In the genomic region with DNA sequence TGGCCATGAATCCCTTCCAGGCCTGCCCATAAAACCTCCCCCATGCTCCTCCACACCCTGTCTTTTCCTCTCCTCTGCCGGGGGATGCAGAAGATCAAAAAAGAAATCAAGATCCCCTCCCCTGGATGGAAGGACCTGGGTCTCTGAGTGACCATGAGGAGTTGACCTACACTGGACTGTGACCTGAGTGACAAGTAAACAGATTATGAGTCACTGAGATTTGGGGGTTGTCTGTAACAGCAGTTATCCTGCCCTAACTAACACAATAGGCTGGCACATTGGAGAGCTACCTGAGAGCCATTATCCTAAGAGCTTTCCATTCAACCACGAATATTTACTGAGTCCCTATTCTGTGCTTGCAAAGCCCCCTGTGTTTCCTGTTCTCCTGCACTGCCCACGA, we compare ENCODE assay signal across 18 cellular contexts. TPM values are rescaled to one million over a fixed set of nuclear protein-coding genes. Genes with fewer than 3 reads are reported as not detected.
"Had no signal": no experiment of that assay in that cellular context is flagged by ENCODE, and none has a peak within 500 bp of the region (broad histone marks: within the 10 kb centered on the region; RNA-seq: fewer than 3 reads in every experiment).

No MANE protein-coding gene starts in this region.

- DNase-seq: activated CD4-positive, alpha-beta T cell treated with anti-CD3 and anti-CD28 coated beads, Interleukin-2, amount 10 ng/mL, durations not matched to agents 7 days and 5 days; activated naive CD4-positive, alpha-beta T cell treated with Interleukin-2 at 50 U/mL for 16 hours; cerebellar nuclear complex; effector memory CD4-positive, alpha-beta T cell; foreskin melanocyte; head of caudate nucleus; immature natural killer cell; lower lobe of right lung; nephron progenitor cell; trophoblast cell had no signal

- H3K27ac ChIP-seq: ascending aorta, breast epithelium, epithelial cell of prostate, lower lobe of right lung, suprapubic skin had no signal

- H3K4me1 Mint-ChIP-seq: activated CD4-positive, alpha-beta T cell treated with anti-CD3 and anti-CD28 coated beads, Interleukin-2, amount 10 ng/mL, durations not matched to agents 7 days and 5 days; immature natural killer cell had no signal

- H3K4me1 ChIP-seq: ascending aorta, breast epithelium, lower lobe of right lung had no signal

- H3K9me3 Mint-ChIP-seq: activated CD4-positive, alpha-beta T cell treated with anti-CD3 and anti-CD28 coated beads, Interleukin-2, amount 10 ng/mL, durations not matched to agents 7 days and 5 days; activated T-helper 1 cell treated with anti-CD3 and anti-CD28 coated beads, Interleukin-12 subunit alpha, Interleukin-12 subunit beta, Interleukin-2, Interleukin-4 antibody, amounts not matched to agents 30 ng/mL and 10 ng/mL and 1 ng/mL, durations not matched to agents 14 hours and 24 hours and 36 hours; dendritic cell treated with granulocyte-macrophage colony-stimulating factor and Interleukin-4, amounts not matched to agents 40 ng/mL and 50 ng/mL, for 4 days; immature natural killer cell; nephron progenitor cell; stimulated activated naive CD8-positive, alpha-beta T cell treated with anti-CD3 and anti-CD28 coated beads, Interleukin-15, Interleukin-2, amounts not matched to agents 100 ng/mL and 50 ng/mL, for 24 hours; T-helper 2 cell treated with Interferon-gamma antibody and Interleukin-4, amounts not matched to agents 5 μg/mL and 100 μg/mL, for 36 hours had no signal

- H3K27me3 ChIP-seq: ascending aorta, breast epithelium, suprapubic skin had no signal

- H3K4me3 Mint-ChIP-seq: activated CD4-positive, alpha-beta T cell treated with anti-CD3 and anti-CD28 coated beads, Interleukin-2, amount 10 ng/mL, durations not matched to agents 7 days and 5 days; activated T-helper 1 cell treated with anti-CD3 and anti-CD28 coated beads, Interleukin-12 subunit alpha, Interleukin-12 subunit beta, Interleukin-2, Interleukin-4 antibody, amounts not matched to agents 30 ng/mL and 10 ng/mL and 1 ng/mL, durations not matched to agents 14 hours and 24 hours and 36 hours; dendritic cell treated with granulocyte-macrophage colony-stimulating factor and Interleukin-4, amounts not matched to agents 40 ng/mL and 50 ng/mL, for 4 days; immature natural killer cell; nephron progenitor cell; stimulated activated naive CD8-positive, alpha-beta T cell treated with anti-CD3 and anti-CD28 coated beads, Interleukin-15, Interleukin-2, amounts not matched to agents 100 ng/mL and 50 ng/mL, for 24 hours; T-helper 2 cell treated with Interferon-gamma antibody and Interleukin-4, amounts not matched to agents 5 μg/mL and 100 μg/mL, for 36 hours had no signal

- H3K27ac Mint-ChIP-seq: activated CD4-positive, alpha-beta T cell treated with anti-CD3 and anti-CD28 coated beads, Interleukin-2, amount 10 ng/mL, durations not matched to agents 7 days and 5 days; activated T-helper 1 cell treated with anti-CD3 and anti-CD28 coated beads, Interleukin-12 subunit alpha, Interleukin-12 subunit beta, Interleukin-2, Interleukin-4 antibody, amounts not matched to agents 30 ng/mL and 10 ng/mL and 1 ng/mL, durations not matched to agents 14 hours and 24 hours and 36 hours; dendritic cell treated with granulocyte-macrophage colony-stimulating factor and Interleukin-4, amounts not matched to agents 40 ng/mL and 50 ng/mL, for 4 days; immature natural killer cell; nephron progenitor cell; stimulated activated naive CD8-positive, alpha-beta T cell treated with anti-CD3 and anti-CD28 coated beads, Interleukin-15, Interleukin-2, amounts not matched to agents 100 ng/mL and 50 ng/mL, for 24 hours; T-helper 2 cell treated with Interferon-gamma antibody and Interleukin-4, amounts not matched to agents 5 μg/mL and 100 μg/mL, for 36 hours had no signal

- H3K36me3 Mint-ChIP-seq: immature natural killer cell had no signal

- H3K4me3 ChIP-seq: ascending aorta, breast epithelium, lower lobe of right lung, suprapubic skin had no signal

- H3K9me3 ChIP-seq: ascending aorta, breast epithelium, lower lobe of right lung, suprapubic skin had no signal

- H3K36me3 ChIP-seq: ascending aorta, breast epithelium, lower lobe of right lung, suprapubic skin had no signal

RNA-seq across cellular contexts. Expression of a gene that starts 28.4 kb away (rescaled TPM):
- total RNA-seq: activated CD4-positive, alpha-beta T cell treated with anti-CD3 and anti-CD28 coated beads, Interleukin-2, amount 10 ng/mL, durations not matched to agents 7 days and 5 days; activated T-helper 1 cell treated with anti-CD3 and anti-CD28 coated beads, Interleukin-12 subunit alpha, Interleukin-12 subunit beta, Interleukin-2, Interleukin-4 antibody, amounts not matched to agents 30 ng/mL and 10 ng/mL and 1 ng/mL, durations not matched to agents 14 hours and 24 hours and 36 hours had no signal
